In the genomic region with DNA sequence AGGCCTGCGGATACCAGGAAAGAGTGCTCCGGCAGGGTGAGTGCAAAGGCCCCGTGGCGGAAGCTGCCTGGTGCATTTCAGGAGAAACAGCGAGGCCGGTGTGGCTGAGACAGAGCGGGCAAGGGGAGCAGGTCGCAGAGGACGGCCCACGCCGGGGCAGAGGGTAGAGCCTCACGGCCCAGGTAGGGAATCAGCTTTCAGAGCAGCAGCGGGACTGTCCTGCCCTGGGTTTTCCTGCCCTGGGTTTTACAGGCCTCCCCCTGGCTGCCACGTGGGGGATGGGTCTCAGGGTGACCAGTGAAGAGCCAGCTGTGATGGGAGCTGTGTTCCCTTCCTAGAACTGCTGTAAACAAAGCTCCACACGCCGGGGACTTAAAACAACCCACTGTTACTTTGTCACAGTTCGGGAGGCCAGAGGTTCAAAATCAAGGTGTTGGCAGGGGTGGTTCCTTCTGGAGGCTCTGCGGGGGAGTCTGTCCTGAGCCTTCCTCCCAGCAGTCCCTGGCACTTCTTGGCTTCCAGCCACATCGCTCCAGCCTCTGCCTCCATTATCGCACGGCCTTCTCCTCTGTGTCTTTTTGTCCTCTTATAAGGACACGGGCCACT, we compare ENCODE assay signal across 14 cellular contexts. TPM values are rescaled to one million over a fixed set of nuclear protein-coding genes. Genes with fewer than 3 reads are reported as not detected.
DNase-seq lines count a peak whose midpoint lies in the region; ATAC-seq and TF ChIP-seq lines count a peak whose summit lies in the region.
"Had no signal": no experiment of that assay in that cellular context is flagged by ENCODE, and none has a peak within 500 bp of the region (broad histone marks: within the 10 kb centered on the region; RNA-seq: fewer than 3 reads in every experiment).

No MANE protein-coding gene starts in this region.

- no peaks in the 10 kb centered on the region for H3K36me3 ChIP-seq in gastroesophageal sphincter
- no peaks in the 10 kb centered on the region for H3K36me3 ChIP-seq in neural progenitor cell
- H3K36me3 ChIP-seq in upper lobe of left lung, result peaks cover 0 to 3% (median 0%) of the 10 kb centered on the region in 4 donors
- H3K36me3 ChIP-seq: heart left ventricle, suprapubic skin had no signal

- TF ChIP-seq POLR2A in gastroesophageal sphincter (IDR thresholded peaks at IDR 0.05) (no peak), upper lobe of left lung (IDR thresholded peaks at IDR 0.05) (no peak)

- H3K4me3 ChIP-seq in gastroesophageal sphincter (no peak overlapping the region), neural progenitor cell (no peak overlapping the region), upper lobe of left lung (no peak overlapping the region)
- H3K4me3 ChIP-seq: heart left ventricle, lung, suprapubic skin had no signal

- H3K27ac Mint-ChIP-seq in neural progenitor cell, result peak overlapping the region; percentile 42

- peaks cover 100% of the 10 kb centered on the region for H3K79me2 ChIP-seq in neural progenitor cell (ENCODE audit: low read depth)

- H3K36me3 Mint-ChIP-seq in neural progenitor cell, result peaks cover 2% of the 10 kb centered on the region

- H3K9me3 Mint-ChIP-seq in neural progenitor cell, result peaks cover 2% of the 10 kb centered on the region

- H3K9ac ChIP-seq in neural progenitor cell, result no peak overlapping the region

- 70 to 76% methylated on average over 12 to 13 of the region's 22 CpGs for WGBS in gastroesophageal sphincter (ENCODE audit: low coverage in 1 of 2), 2 donors
- WGBS in upper lobe of left lung, 2 donors, result 73 to 74% methylated on average over 21 to 22 of the region's 22 CpGs

- H3K4me1 ChIP-seq in gastroesophageal sphincter, result peaks cover 0 to 98% (median 38%) of the 10 kb centered on the region in 3 donors
- peaks cover 13% of the 10 kb centered on the region for H3K4me1 ChIP-seq in neural progenitor cell
- peaks cover 56 to 66% (median 65%) of the 10 kb centered on the region in 4 donors for H3K4me1 ChIP-seq in upper lobe of left lung

- H3K27me3 Mint-ChIP-seq in neural progenitor cell (ENCODE audit: insufficient read depth, low read depth), result peaks cover 5% of the 10 kb centered on the region

- TF ChIP-seq CTCF in gastroesophageal sphincter (IDR thresholded peaks at IDR 0.05), result peak in 2 of 4 experiments; percentile 27 to 39
- peak; percentile 4 for TF ChIP-seq CTCF in neural progenitor cell (IDR thresholded peaks at IDR 0.05)
- TF ChIP-seq CTCF in upper lobe of left lung (IDR thresholded peaks at IDR 0.05), result no peak

- no peaks in the 10 kb centered on the region for H3K27me3 ChIP-seq in gastroesophageal sphincter
- H3K27me3 ChIP-seq in neural progenitor cell, result no peaks in the 10 kb centered on the region
- H3K27me3 ChIP-seq in upper lobe of left lung, result no peaks in the 10 kb centered on the region
- H3K27me3 ChIP-seq: heart left ventricle, suprapubic skin had no signal

- no peaks in the 10 kb centered on the region for H3K9me3 ChIP-seq in gastroesophageal sphincter
- H3K9me3 ChIP-seq in neural progenitor cell (ENCODE audit: low read depth), result no peaks in the 10 kb centered on the region
- no peaks in the 10 kb centered on the region for H3K9me3 ChIP-seq in upper lobe of left lung
- H3K9me3 ChIP-seq: suprapubic skin had no signal

- H3K27ac ChIP-seq in gastroesophageal sphincter, result peak overlapping the region in 3 of 4 donors; percentile 41 to 54 (median 44)
- no peak overlapping the region for H3K27ac ChIP-seq in neural progenitor cell
- peak overlapping the region in 3 of 4 donors; percentile 2 to 35 (median 13) for H3K27ac ChIP-seq in upper lobe of left lung
- H3K27ac ChIP-seq: suprapubic skin had no signal

- TF ChIP-seq EP300 in gastroesophageal sphincter (IDR thresholded peaks at IDR 0.05) (no peak), upper lobe of left lung (IDR thresholded peaks at IDR 0.05) (no peak)

- H3K4me1 Mint-ChIP-seq in neural progenitor cell, result peaks cover 45% of the 10 kb centered on the region

- H4K20me1 ChIP-seq in neural progenitor cell (ENCODE audit: low read depth), result peaks cover 100% of the 10 kb centered on the region

- ATAC-seq in gastroesophageal sphincter (no peak), upper lobe of left lung (ENCODE audit: low FRiP score in 2 of 2) (peak in 1 of 2 donors; percentile 13)

- peak overlapping the region; percentile 24 for H3K4me2 ChIP-seq in neural progenitor cell

- DNase-seq in NCI-H2171 treated with DMSO at 0.1 percent for 48 hours (lab: John Stamatoyannopoulos, UW) (peak; percentile 66), NCI-H2171 (lab: John Stamatoyannopoulos, UW) (no peak), neural progenitor cell (ENCODE audit: low spot score) (peak; percentile 47), upper lobe of left lung (no peak), SK-N-DZ (ENCODE audit: low spot score) (no peak), islet precursor cell (no peak), posterior vena cava (ENCODE audit: low spot score) (no peak)
- DNase-seq: activated CD8-positive, alpha-beta memory T cell treated with anti-CD3 and anti-CD28 coated beads, Interleukin-2, amount 50 U/mL, for 48 hours; amniotic stem cell; GOT3 had no signal

- intact Hi-C loops in posterior vena cava (cut with DNase I), result no loop called here

- no peak overlapping the region for H3K4me3 Mint-ChIP-seq in neural progenitor cell

- no peak overlapping the region for H2AFZ ChIP-seq in neural progenitor cell (replicated peaks)

- H3F3A ChIP-seq in neural progenitor cell (ENCODE audit: low read depth), result peaks cover 17% of the 10 kb centered on the region

RNA-seq across cellular contexts. Expression of a gene that starts 10.4 kb away (rescaled TPM):
- total RNA-seq in gastroesophageal sphincter (100 to 1,000 TPM in 2 of 4 donors, 10 to 100 TPM in 2; 67.2 to 148 (median 105) TPM), neural progenitor cell (ENCODE audit: low replicate concordance) (14.3 and 18.0 TPM in 2 replicates), upper lobe of left lung (100 to 1,000 TPM; 188 to 603 (median 373) TPM), posterior vena cava (100 to 1,000 TPM; 210 to 279 TPM)
- polyA plus RNA-seq in SK-N-DZ (2014; cell fraction: cytosol; rRNA removed), result 11.5 and 13.0 TPM in 2 replicates
- polyA plus RNA-seq in SK-N-DZ (2014; cell fraction: nucleus; rRNA removed), result 19.1 and 41.1 TPM in 2 replicates

Comparison
In these comparisons a context has a peak if more than half of its experiments do, and no peak if none do; other contexts are left out.
1. DNase-seq: peak in NCI-H2171 treated with DMSO at 0.1 percent for 48 hours (single experiment) and neural progenitor cell (single experiment); none in NCI-H2171 (single experiment), upper lobe of left lung (0 of 2), SK-N-DZ (single experiment), islet precursor cell (single experiment) and posterior vena cava (single experiment).